In the genomic region with DNA sequence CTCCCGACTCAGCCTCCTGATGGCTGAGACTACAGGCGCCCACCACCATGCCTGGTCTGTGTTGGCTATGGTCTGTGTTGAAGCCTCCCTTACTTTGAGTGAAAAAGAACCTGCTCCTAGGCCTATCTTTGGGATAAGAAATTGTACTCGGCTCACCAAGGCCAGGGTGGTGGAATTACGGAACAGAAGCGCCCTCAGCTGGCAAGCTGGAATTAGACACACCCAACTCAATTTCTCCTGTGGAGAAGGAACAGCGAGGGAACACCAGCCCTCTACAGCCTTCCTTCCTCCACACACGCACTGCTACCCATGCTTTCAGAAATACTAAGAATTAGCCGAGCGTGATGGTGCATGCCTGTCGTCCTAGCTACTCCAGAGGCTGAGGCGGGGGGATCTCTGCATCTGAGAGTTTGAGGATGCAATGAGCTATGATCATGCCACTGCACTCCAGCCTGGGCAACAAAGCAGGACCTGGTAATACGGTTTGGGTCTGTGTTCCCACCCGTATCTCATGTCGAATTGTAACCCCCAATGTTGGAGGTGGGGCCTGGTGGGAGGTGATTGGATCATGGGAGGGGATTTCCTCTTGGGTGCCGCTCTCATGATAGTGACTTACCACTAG, we compare ENCODE assay signal across 10 cellular contexts. TPM values are rescaled to one million over a fixed set of nuclear protein-coding genes. Genes with fewer than 3 reads are reported as not detected.
DNase-seq lines count a peak whose midpoint lies in the region; ATAC-seq, FAIRE-seq and TF ChIP-seq lines count a peak whose summit lies in the region.
"Had no signal": no experiment of that assay in that cellular context is flagged by ENCODE, and none has a peak within 500 bp of the region (broad histone marks: within the 10 kb centered on the region; RNA-seq: fewer than 3 reads in every experiment).

No MANE protein-coding gene starts in this region.

- 21% methylated on average over 15 of the region's 15 CpGs for WGBS in mesenchymal stem cell

- no peaks in the 10 kb centered on the region for H3K36me3 Mint-ChIP-seq in astrocyte (ENCODE audit: low read depth, unreplicated experiment)
- no peaks in the 10 kb centered on the region for H3K36me3 Mint-ChIP-seq in CD14-positive monocyte
- H3K36me3 Mint-ChIP-seq in CD8-positive, alpha-beta T cell: no peaks in the 10 kb centered on the region
- H3K36me3 Mint-ChIP-seq: activated naive CD8-positive, alpha-beta T cell had no signal

- no peaks in the 10 kb centered on the region for H3K27me3 ChIP-seq in astrocyte (ENCODE audit: insufficient read depth, low read length)
- H3K27me3 ChIP-seq in mesenchymal stem cell (ENCODE audit: control insufficient read depth in 1 of 2, insufficient read depth in 1 of 2, low read length in 2 of 2): peaks cover 7 to 37% of the 10 kb centered on the region in 2 experiments
- no peaks in the 10 kb centered on the region for H3K27me3 ChIP-seq in CD8-positive, alpha-beta T cell (ENCODE audit: insufficient read depth, low read length)

- H3K36me3 ChIP-seq in astrocyte (ENCODE audit: insufficient read depth, low read length) (no peaks in the 10 kb centered on the region), mesenchymal stem cell (ENCODE audit: control insufficient read depth in 1 of 2, insufficient read depth in 2 of 2, low read depth in 1 of 2, low read length in 2 of 2) (no peaks in the 10 kb centered on the region)
- H3K36me3 ChIP-seq in CD8-positive, alpha-beta T cell (ENCODE audit: insufficient read depth, low read length): no peaks in the 10 kb centered on the region

- H3K4me1 Mint-ChIP-seq in astrocyte (ENCODE audit: low read depth, unreplicated experiment) (no peaks in the 10 kb centered on the region), CD14-positive monocyte (peaks cover 3% of the 10 kb centered on the region)
- H3K4me1 Mint-ChIP-seq in CD8-positive, alpha-beta T cell (ENCODE audit: low read depth): no peaks in the 10 kb centered on the region

- H2BK15ac ChIP-seq in mesenchymal stem cell (ENCODE audit: low read depth, poor library complexity, severe bottlenecking): no peak overlapping the region

- H3K79me1 ChIP-seq in mesenchymal stem cell (replicated peaks; ENCODE audit: low read length, poor library complexity, severe bottlenecking): no peaks in the 10 kb centered on the region

- no peaks in the 10 kb centered on the region for H4K20me1 ChIP-seq in astrocyte (ENCODE audit: insufficient read depth, low read length)

- H3K4me3 ChIP-seq in NB4 (ENCODE audit: low read depth, low read length): no peak overlapping the region
- H3K4me3 ChIP-seq in astrocyte (ENCODE audit: insufficient read depth, low read depth, low read length): no peak overlapping the region
- H3K4me3 ChIP-seq in mesenchymal stem cell (ENCODE audit: insufficient read depth in 1 of 2, low read depth in 1 of 2, low read length in 2 of 2): no peak overlapping the region
- H3K4me3 ChIP-seq in CD8-positive, alpha-beta T cell (ENCODE audit: low read depth, low read length): no peak overlapping the region

- no peak overlapping the region for H2AK5ac ChIP-seq in mesenchymal stem cell (ENCODE audit: low read length, severe bottlenecking)

- no peak overlapping the region for H3K4ac ChIP-seq in mesenchymal stem cell (ENCODE audit: low read depth in 1 of 2, low read length in 2 of 2)

- H3K79me2 ChIP-seq in astrocyte (ENCODE audit: insufficient read depth, low read length): no peaks in the 10 kb centered on the region

- POLR2A ChIA-PET in CD8-positive, alpha-beta T cell (lab: Charles Lee): no interaction called here

- no peak overlapping the region for H3K14ac ChIP-seq in mesenchymal stem cell (ENCODE audit: low read length in 2 of 2)

- no peak overlapping the region for H2BK5ac ChIP-seq in mesenchymal stem cell (ENCODE audit: low read depth, low read length, poor library complexity, severe bottlenecking)

- no peak overlapping the region for H4K8ac ChIP-seq in mesenchymal stem cell (ENCODE audit: low read length)

- peak; percentile 70 for TF ChIP-seq CTCF in NB4 (IDR thresholded peaks at IDR 0.05; ENCODE audit: low read depth, low read length)
- peak; percentile 20 for TF ChIP-seq CTCF in astrocyte (IDR thresholded peaks at IDR 0.05; ENCODE audit: insufficient read depth, low read depth, low read length)
- no peak for TF ChIP-seq CTCF in CD14-positive monocyte (IDR thresholded peaks at IDR 0.05)
- TF ChIP-seq CTCF in CD8-positive, alpha-beta T cell (IDR thresholded peaks at IDR 0.05): no peak

- CTCF ChIA-PET in CD8-positive, alpha-beta T cell (lab: Charles Lee): no interaction called here

- ATAC-seq in CD8-positive, alpha-beta T cell: no peak
- no peak for ATAC-seq in GM21390 (IDR thresholded peaks at IDR 0.05; ENCODE audit: unreplicated experiment)

- H2AFZ ChIP-seq in astrocyte (ENCODE audit: low read depth, low read length): no peak overlapping the region
- H2AFZ ChIP-seq in mesenchymal stem cell (ENCODE audit: low read depth, low read length): no peak overlapping the region

- H3K9me3 ChIP-seq in astrocyte (ENCODE audit: insufficient read depth, low read depth, low read length) (no peaks in the 10 kb centered on the region), mesenchymal stem cell (ENCODE audit: control insufficient read depth, low read length) (no peaks in the 10 kb centered on the region)
- H3K9me3 ChIP-seq in CD8-positive, alpha-beta T cell (ENCODE audit: low read length): no peaks in the 10 kb centered on the region

- H3K4me3 Mint-ChIP-seq in astrocyte (ENCODE audit: unreplicated experiment): no peak overlapping the region
- no peak overlapping the region for H3K4me3 Mint-ChIP-seq in CD14-positive monocyte
- H3K4me3 Mint-ChIP-seq in CD8-positive, alpha-beta T cell: no peak overlapping the region
- H3K4me3 Mint-ChIP-seq: activated naive CD8-positive, alpha-beta T cell had no signal

- TF ChIP-seq POLR2A in NB4 (IDR thresholded peaks at IDR 0.05; ENCODE audit: extremely low read depth, insufficient read length): no peak

- H3K27ac ChIP-seq in astrocyte (ENCODE audit: low read depth, low read length) (no peak overlapping the region), mesenchymal stem cell (ENCODE audit: low read length, poor library complexity, severe bottlenecking) (no peak overlapping the region)
- no peak overlapping the region for H3K27ac ChIP-seq in CD8-positive, alpha-beta T cell (ENCODE audit: low read depth, low read length)

- H3K23ac ChIP-seq in mesenchymal stem cell (ENCODE audit: low read length in 2 of 2): peak overlapping the region in 1 of 2 experiments; percentile 64

- H2BK120ac ChIP-seq in mesenchymal stem cell (ENCODE audit: low read depth, low read length): no peak overlapping the region

- H3K9ac ChIP-seq in astrocyte (ENCODE audit: low read length): no peak overlapping the region
- no peak overlapping the region for H3K9ac ChIP-seq in mesenchymal stem cell (ENCODE audit: low read length)

- H4K91ac ChIP-seq in mesenchymal stem cell (ENCODE audit: low read length): no peak overlapping the region

- intact Hi-C loops in CD14-positive monocyte (cut with micrococcal nuclease): no loop called here
- intact Hi-C loops in CD8-positive, alpha-beta T cell (cut with DNase I, micrococcal nuclease): no loop called here

- H2BK12ac ChIP-seq in mesenchymal stem cell (ENCODE audit: low read length in 2 of 2): no peak overlapping the region

- H3K9me3 Mint-ChIP-seq in astrocyte (ENCODE audit: unreplicated experiment) (no peaks in the 10 kb centered on the region), CD14-positive monocyte (peaks cover 0 to 2% (median 0%) of the 10 kb centered on the region in 7 donors)
- no peaks in the 10 kb centered on the region for H3K9me3 Mint-ChIP-seq in CD8-positive, alpha-beta T cell

- DNase-seq in activated T-cell treated with anti-CD3 and anti-CD28 coated beads, Interleukin-2, amount 50 U/mL, for 48 hours: peak; percentile 37 to 39
- DNase-seq in activated T-cell treated with anti-CD3 and anti-CD28 coated beads for 4 hours: no peak
- peak; percentile 62 for DNase-seq in NB4 (ENCODE audit: low read depth)
- DNase-seq in astrocyte (ENCODE audit: low read depth): no peak
- DNase-seq in mesenchymal stem cell: peak; percentile 11
- no peak for DNase-seq in CD14-positive monocyte (ENCODE audit: low spot score)
- no peak for DNase-seq in CD8-positive, alpha-beta T cell

- no peaks in the 10 kb centered on the region for H3K4me1 ChIP-seq in astrocyte (ENCODE audit: insufficient read depth, low read length)
- H3K4me1 ChIP-seq in mesenchymal stem cell (ENCODE audit: control insufficient read depth, insufficient read depth, low read depth, low read length): no peaks in the 10 kb centered on the region
- no peaks in the 10 kb centered on the region for H3K4me1 ChIP-seq in CD8-positive, alpha-beta T cell (ENCODE audit: insufficient read depth, low read length)

- H3K27me3 Mint-ChIP-seq in astrocyte (ENCODE audit: low read depth, unreplicated experiment): peaks cover 29% of the 10 kb centered on the region
- peaks cover 7 to 16% (median 10%) of the 10 kb centered on the region in 3 donors for H3K27me3 Mint-ChIP-seq in CD14-positive monocyte (ENCODE audit: low read depth in 3 of 3)
- H3K27me3 Mint-ChIP-seq in CD8-positive, alpha-beta T cell (ENCODE audit: low read depth): peaks cover 15% of the 10 kb centered on the region

- no peak for FAIRE-seq in astrocyte (lab: Jason Lieb, UNC)
- FAIRE-seq: GM18507 had no signal

- H3K4me2 ChIP-seq in astrocyte (ENCODE audit: low read length) (no peak overlapping the region), mesenchymal stem cell (ENCODE audit: low read length, poor library complexity, severe bottlenecking) (no peak overlapping the region)

- no peak overlapping the region for H3K18ac ChIP-seq in mesenchymal stem cell (ENCODE audit: low read depth in 1 of 2, low read length in 2 of 2)

- no peak overlapping the region for H3K27ac Mint-ChIP-seq in astrocyte (ENCODE audit: unreplicated experiment)
- peak overlapping the region in 1 of 7 donors; percentile 59 for H3K27ac Mint-ChIP-seq in CD14-positive monocyte
- no peak overlapping the region for H3K27ac Mint-ChIP-seq in CD8-positive, alpha-beta T cell
- H3K27ac Mint-ChIP-seq: activated naive CD8-positive, alpha-beta T cell had no signal

RNA-seq across cellular contexts. Expression of gene RBBP6, which starts 40.1 kb away (rescaled TPM):
- total RNA-seq in astrocyte: 42.3 and 44.8 TPM in 2 replicates
- 30.1 TPM for polyA plus RNA-seq in mesenchymal stem cell (2013, experiment 1 of 2)
- 30.6 TPM for polyA plus RNA-seq in mesenchymal stem cell (2013, experiment 2 of 2)
- polyA plus RNA-seq in CD14-positive monocyte: 10 to 100 TPM; 13.2 to 20.1 TPM
- 100 to 1,000 TPM; 172 to 177 TPM for total RNA-seq in CD8-positive, alpha-beta T cell

Comparison
In these comparisons a context has a peak if more than half of its experiments do, and no peak if none do; other contexts are left out.
1. DNase-seq: peak in activated T-cell treated with anti-CD3 and anti-CD28 coated beads, Interleukin-2, amount 50 U/mL, for 48 hours (2 of 2), NB4 (single experiment) and mesenchymal stem cell (single experiment); none in activated T-cell treated with anti-CD3 and anti-CD28 coated beads for 4 hours (single experiment), astrocyte (single experiment), CD14-positive monocyte (single experiment) and CD8-positive, alpha-beta T cell (0 of 7).
2. CTCF ChIP-seq: peak in NB4 (single experiment) and astrocyte (single experiment); none in CD14-positive monocyte (single experiment) and CD8-positive, alpha-beta T cell (single experiment).